ENCODE assay signal across 8 cellular contexts in genomic region chr12:100741084-100741711, GRCh38. TPM values are rescaled to one million over a fixed set of nuclear protein-coding genes. Genes with fewer than 3 reads are reported as not detected.
A peak's percentile ranks its signal among the peaks of the same experiment; 100 is the strongest.
DNase-seq lines count a peak whose midpoint lies in the region; ATAC-seq and TF ChIP-seq lines count a peak whose summit lies in the region.

No MANE protein-coding gene starts in this region.

- H3K9me3 Mint-ChIP-seq in endothelial cell (ENCODE audit: unreplicated experiment) = no peaks in the 10 kb centered on the region

- no peak overlapping the region for H3K4me3 ChIP-seq in AG10803 (ENCODE audit: low read length)

- no peak for ATAC-seq in HG03378 (IDR thresholded peaks at IDR 0.05; ENCODE audit: unreplicated experiment)

- DNase-seq in AG10803 (ENCODE audit: low read depth) (peak; percentile 36), GM13976 (ENCODE audit: low spot score) (peak; percentile 29), NCI-H345 (lab: John Stamatoyannopoulos, UW) (peak; percentile 50), endothelial cell (ENCODE audit: low spot score) (no peak), pons (ENCODE audit: low spot score) (peak; percentile 44), NCI-H446 treated with DMSO at 0.1 percent for 48 hours (lab: John Stamatoyannopoulos, UW) (no peak), HuH-7 (ENCODE audit: low spot score) (no peak)

- no peaks in the 10 kb centered on the region for H3K36me3 Mint-ChIP-seq in endothelial cell (ENCODE audit: low read depth, unreplicated experiment)

- H3K27me3 Mint-ChIP-seq in endothelial cell (ENCODE audit: unreplicated experiment) = peaks cover 2% of the 10 kb centered on the region

- H3K4me1 Mint-ChIP-seq in endothelial cell (ENCODE audit: unreplicated experiment) = no peaks in the 10 kb centered on the region

- no peak overlapping the region for H3K27ac Mint-ChIP-seq in endothelial cell (ENCODE audit: unreplicated experiment)

- TF ChIP-seq CTCF in AG10803 (conservative IDR thresholded peaks at IDR 0.05; ENCODE audit: low read length) (peak; percentile 86), GM13976 (IDR thresholded peaks at IDR 0.05; ENCODE audit: borderline replicate concordance, control extremely low read depth, extremely low read depth, insufficient read depth, missing control alignments) (peak; percentile 51), endothelial cell (IDR thresholded peaks at IDR 0.05; ENCODE audit: unreplicated experiment) (peak; percentile 81)

- H3K4me3 Mint-ChIP-seq in endothelial cell (ENCODE audit: unreplicated experiment) = no peak overlapping the region

- in situ Hi-C loops in GM13976 (cut with MboI; ENCODE audit: low sequenced_read_pairs, unreplicated experiment) = no loop called here

RNA-seq across cellular contexts. Expression of gene ANO4, which starts 53.4 kb away (rescaled TPM):
- total RNA-seq in endothelial cell (ENCODE audit: unreplicated experiment) = 1.1 TPM

Comparison
In these comparisons a context has a peak if more than half of its experiments do, and no peak if none do; other contexts are left out.
1. DNase-seq: peak in AG10803 (single experiment), GM13976 (single experiment), NCI-H345 (single experiment) and pons (single experiment); none in endothelial cell (single experiment), NCI-H446 treated with DMSO at 0.1 percent for 48 hours (single experiment) and HuH-7 (single experiment).
2. Peak in every context shown above with its lines, with median percentiles within 50 percentile points of each other: CTCF ChIP-seq.